Comparison of ENCODE assay signal across 8 cellular contexts in genomic region chr13:74132768-74133656, GRCh38. TPM values are rescaled to one million over a fixed set of nuclear protein-coding genes. Genes with fewer than 3 reads are reported as not detected.
DNase-seq lines count a peak whose midpoint lies in the region; ATAC-seq and TF ChIP-seq lines count a peak whose summit lies in the region.

No MANE protein-coding gene starts in this region.

- POLR2A ChIA-PET in AG04450 (lab: Yijun Ruan, JAX), result interaction anchor here (0.7 to 3.0 kb wide), 3 partner anchors 52 to 154 kb away, joined by 3 to 10 read pairs (median 4); no protein-coding TSS in a partner anchor

- no peak for TF ChIP-seq POLR2A in lower leg skin (IDR thresholded peaks at IDR 0.05)

- no peaks in the 10 kb centered on the region for H3K27me3 ChIP-seq in AG04450 (ENCODE audit: control insufficient read depth, insufficient read depth, low read length)

- CTCF ChIA-PET in AG04450 (lab: Charles Lee), result interaction anchor here (0.5 to 2.1 kb wide), 5 partner anchors 9 to 758 kb away, joined by 3 to 8 read pairs (median 4); no protein-coding TSS in a partner anchor

- peaks cover 3% of the 10 kb centered on the region; the same call in 1 of the 2 replicates for H3K9me3 ChIP-seq in AG04450 (ENCODE audit: control insufficient read depth, insufficient read depth, low read length)

- ATAC-seq in HG03045 (IDR thresholded peaks at IDR 0.05; ENCODE audit: unreplicated experiment), result no peak

- 6 to 7% methylated on average over 34 of the region's 34 CpGs for WGBS in lower leg skin, 2 donors

- H3K27ac ChIP-seq in AG04450 (ENCODE audit: low read depth, low read length), result peak overlapping the region; percentile 82

- no peak for DNase-seq in AG04450 (ENCODE audit: low read depth, low spot score)
- DNase-seq in HFF-Myc (ENCODE audit: extremely low read depth, low read depth), result no peak
- peak; percentile 21 for DNase-seq in activated CD4-positive, alpha-beta T cell treated with anti-CD3 and anti-CD28 coated beads for 1 hour
- peak; percentile 68 for DNase-seq in choroid plexus epithelial cell (ENCODE audit: low read depth)
- DNase-seq in lower leg skin (ENCODE audit: low spot score in 2 of 2), result peak in 1 of 2 donors; percentile 89
- DNase-seq in stimulated activated CD8-positive, alpha-beta memory T cell treated with anti-CD3 and anti-CD28 coated beads, Interleukin-4, amount 100 ng/mL, for 48 hours, result peak; percentile 62
- no peak for DNase-seq in GOT3 (lab: John Stamatoyannopoulos, UW)

- H3K4me3 ChIP-seq in AG04450 (ENCODE audit: low read depth, low read length) (peak overlapping the region; percentile 87), HFF-Myc (replicated peaks; ENCODE audit: low read depth, low read length) (peak overlapping the region; percentile 64), choroid plexus epithelial cell (ENCODE audit: low read depth, low read length) (peak overlapping the region; percentile 78), lower leg skin (ENCODE audit: low read depth, poor library complexity, severe bottlenecking) (peak overlapping the region; percentile 22)

- TF ChIP-seq CTCF in AG04450 (IDR thresholded peaks at IDR 0.05; ENCODE audit: low read depth, low read length) (no peak), HFF-Myc (IDR thresholded peaks at IDR 0.05; ENCODE audit: low read depth, low read length, missing control alignments) (no peak), choroid plexus epithelial cell (conservative IDR thresholded peaks at IDR 0.05; ENCODE audit: low read depth, low read length) (no peak), lower leg skin (IDR thresholded peaks at IDR 0.05) (no peak)

- intact Hi-C loops in lower leg skin (cut with DNase I; ENCODE audit: low total_unique reads), result loop anchor here (10.0 kb wide), 1 partner anchor 152 kb away; no protein-coding TSS in a partner anchor

RNA-seq across cellular contexts. Expression of gene KLF12, which starts 1.2 kb away (rescaled TPM):
- polyA plus RNA-seq in AG04450 (2011; rRNA removed), result 29.3 and 29.4 TPM in 2 replicates
- 152 and 184 TPM in 2 replicates for polyA minus RNA-seq in AG04450 (2011; rRNA and poly(A)+ RNA removed)
- 1 to 10 TPM; 3.1 to 5.5 (median 3.2) TPM for total RNA-seq in lower leg skin

Comparison
In these comparisons a context has a peak if more than half of its experiments do, and no peak if none do; other contexts are left out.
1. DNase-seq: peak in activated CD4-positive, alpha-beta T cell treated with anti-CD3 and anti-CD28 coated beads for 1 hour (single experiment), choroid plexus epithelial cell (single experiment) and stimulated activated CD8-positive, alpha-beta memory T cell treated with anti-CD3 and anti-CD28 coated beads, Interleukin-4, amount 100 ng/mL, for 48 hours (single experiment); none in AG04450 (single experiment), HFF-Myc (single experiment) and GOT3 (single experiment).
2. H3K4me3 ChIP-seq: peak in every context shown above with its lines; median percentile 87 in AG04450; 78 in choroid plexus epithelial cell; 64 in HFF-Myc; 22 in lower leg skin.